ENCODE assay signal across 8 cellular contexts in genomic region chr5:66171349-66172344, GRCh38. TPM values are rescaled to one million over a fixed set of nuclear protein-coding genes. Genes with fewer than 3 reads are reported as not detected.
DNase-seq lines count a peak whose midpoint lies in the region; ATAC-seq and TF ChIP-seq lines count a peak whose summit lies in the region.

No MANE protein-coding gene starts in this region.

- no peaks in the 10 kb centered on the region for H3K27me3 Mint-ChIP-seq in T-helper 17 cell
- H3K27me3 Mint-ChIP-seq in stimulated activated memory B cell treated with anti-CD40 and anti-IgM and Interleukin-4, amounts not matched to agents 10 μg/mL and 1 μg/mL and 100 μg/mL, for 72 hours = no peaks in the 10 kb centered on the region

- no peak overlapping the region for H3K27ac ChIP-seq in liver (ENCODE audit: low read depth in 1 of 2, low read length in 2 of 2)

- peaks cover 4 to 40% (median 33%) of the 10 kb centered on the region in 4 donors for H3K36me3 ChIP-seq in liver (ENCODE audit: control insufficient read depth in 4 of 4, insufficient read depth in 3 of 4, low read depth in 1 of 4, low read length in 3 of 4)

- peaks cover 16% of the 10 kb centered on the region for H3K4me1 Mint-ChIP-seq in T-helper 17 cell
- H3K4me1 Mint-ChIP-seq in stimulated activated memory B cell treated with anti-CD40 and anti-IgM and Interleukin-4, amounts not matched to agents 10 μg/mL and 1 μg/mL and 100 μg/mL, for 72 hours = peaks cover 13% of the 10 kb centered on the region

- ATAC-seq in GM19351 (IDR thresholded peaks at IDR 0.05; ENCODE audit: unreplicated experiment) (peak; percentile 62), T-helper 17 cell (peak; percentile 85), HG03469 (IDR thresholded peaks at IDR 0.05; ENCODE audit: unreplicated experiment) (no peak)
- ATAC-seq in stimulated activated memory B cell treated with anti-CD40 and anti-IgM and Interleukin-4, amounts not matched to agents 10 μg/mL and 1 μg/mL and 100 μg/mL, for 72 hours = peak; percentile 60

- H3K4me3 ChIP-seq in liver (ENCODE audit: low read depth in 1 of 3, low read length in 3 of 3) = no peak overlapping the region

- H3K27ac Mint-ChIP-seq in T-helper 17 cell = peak overlapping the region; percentile 94
- H3K27ac Mint-ChIP-seq in stimulated activated memory B cell treated with anti-CD40 and anti-IgM and Interleukin-4, amounts not matched to agents 10 μg/mL and 1 μg/mL and 100 μg/mL, for 72 hours = no peak overlapping the region

- H3K9me3 ChIP-seq in T-helper 17 cell (ENCODE audit: control insufficient read depth, low read length, poor library complexity, severe bottlenecking) (no peaks in the 10 kb centered on the region), liver (ENCODE audit: control insufficient read depth in 4 of 4, low read length in 3 of 4) (no peaks in the 10 kb centered on the region)

- peaks cover 8% of the 10 kb centered on the region for H3K36me3 Mint-ChIP-seq in T-helper 17 cell (ENCODE audit: low read depth)
- peaks cover 46% of the 10 kb centered on the region for H3K36me3 Mint-ChIP-seq in stimulated activated memory B cell treated with anti-CD40 and anti-IgM and Interleukin-4, amounts not matched to agents 10 μg/mL and 1 μg/mL and 100 μg/mL, for 72 hours

- peak overlapping the region; percentile 33 for H3K4me3 Mint-ChIP-seq in T-helper 17 cell
- no peak overlapping the region for H3K4me3 Mint-ChIP-seq in stimulated activated memory B cell treated with anti-CD40 and anti-IgM and Interleukin-4, amounts not matched to agents 10 μg/mL and 1 μg/mL and 100 μg/mL, for 72 hours

- H3K9me3 Mint-ChIP-seq in stimulated activated memory B cell treated with anti-CD40 and anti-IgM and Interleukin-4, amounts not matched to agents 10 μg/mL and 1 μg/mL and 100 μg/mL, for 72 hours = no peaks in the 10 kb centered on the region

- peak; percentile 58 to 68 for TF ChIP-seq RAD21 in liver (IDR thresholded peaks at IDR 0.05)

- H3K9ac ChIP-seq in liver (ENCODE audit: low read depth in 1 of 2, low read length in 2 of 2) = no peak overlapping the region

- WGBS in liver = 61% methylated on average over 6 of the region's 6 CpGs

- peak; percentile 54 for TF ChIP-seq CTCF in liver (IDR thresholded peaks at IDR 0.05; ENCODE audit: low read depth, low read length, missing input control)

- no peaks in the 10 kb centered on the region for H3K27me3 ChIP-seq in liver (ENCODE audit: control insufficient read depth in 4 of 4, insufficient read depth in 4 of 4, low read length in 3 of 4)

- H3K4me1 ChIP-seq in liver (ENCODE audit: control insufficient read depth in 4 of 4, insufficient read depth in 4 of 4, low read length in 3 of 4) = no peaks in the 10 kb centered on the region

- DNase-seq in COLO829 (ENCODE audit: low spot score) = peak; percentile 15
- DNase-seq in HT1080 (ENCODE audit: low read depth) = peak; percentile 47
- peak in 2 of 3 donors; percentile 15 to 39 for DNase-seq in T-helper 17 cell
- DNase-seq in cerebellar cortex (ENCODE audit: low spot score) = peak; percentile 43

TF ChIP-seq in liver, 16 proteins besides CTCF, POLR2A, EP300 and RAD21:
- TF ChIP-seq HNF4G (IDR thresholded peaks at IDR 0.05) (no peak), TAF1 (conservative IDR thresholded peaks at IDR 0.05) (no peak), REST (IDR thresholded peaks at IDR 0.05) (no peak), YY1 (IDR thresholded peaks at IDR 0.05) (no peak), JUND (IDR thresholded peaks at IDR 0.05) (no peak), EGR1 (IDR thresholded peaks at IDR 0.05; ENCODE audit: low read depth in 2 of 2) (no peak), RXRA (IDR thresholded peaks at IDR 0.05) (no peak), ATF3 (IDR thresholded peaks at IDR 0.05) (no peak), ZBTB33 (IDR thresholded peaks at IDR 0.05) (no peak), SP1 (IDR thresholded peaks at IDR 0.05) (no peak), HNF4A (conservative IDR thresholded peaks at IDR 0.05) (no peak), NR2F2 (IDR thresholded peaks at IDR 0.05) (no peak), GABPA (IDR thresholded peaks at IDR 0.05 in 1 of 2, conservative IDR thresholded peaks at IDR 0.05 in 1 of 2) (no peak), FOXA2 (IDR thresholded peaks at IDR 0.05) (no peak), FOXA1 (IDR thresholded peaks at IDR 0.05) (no peak), MAX (IDR thresholded peaks at IDR 0.05) (no peak)

RNA-seq across cellular contexts. Expression of gene SREK1, which starts 27.5 kb away (rescaled TPM):
- total RNA-seq in HT1080 (2014; rRNA removed; shearing (Covaris generic)) = 47.5 and 87.6 TPM in 2 replicates
- polyA plus RNA-seq in HT1080 (2015; cell fraction: cytosol; rRNA removed) = 18.3 and 20.3 TPM in 2 replicates
- polyA plus RNA-seq in HT1080 (2015; cell fraction: nucleus; rRNA removed) = 167 and 169 TPM in 2 replicates
- total RNA-seq in T-helper 17 cell (100 to 1,000 TPM; 151 to 154 TPM), liver (10 to 100 TPM; 52.3 to 85.8 TPM)
- 10 to 100 TPM; 10.2 to 35.4 TPM for polyA plus RNA-seq in liver
